Comparison of ENCODE assay signal across 1 cellular context in the genomic region with DNA sequence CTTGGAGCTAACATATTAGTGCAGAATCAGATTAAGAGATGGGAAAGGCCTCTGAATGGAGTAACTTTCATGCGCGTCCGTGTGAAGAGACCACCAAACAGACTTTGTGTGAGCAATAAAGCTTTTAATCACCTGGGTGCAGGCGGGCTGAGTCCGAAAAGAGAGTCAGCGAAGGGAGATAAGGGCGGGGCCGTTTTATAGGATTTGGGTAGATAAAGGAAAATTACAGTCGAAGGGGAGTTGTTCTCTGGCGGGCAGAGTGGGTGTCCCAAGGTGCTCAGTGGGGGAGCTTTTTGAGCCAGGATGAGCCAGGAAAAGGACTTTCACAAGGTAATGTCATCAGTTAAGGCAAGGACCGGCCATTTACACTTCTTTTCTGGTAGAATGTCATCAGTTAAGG.
TF ChIP-seq lines count a peak whose summit lies in the region.

No MANE protein-coding gene starts in this region.

TF ChIP-seq in WTC11, 78 proteins besides CTCF, POLR2A, EP300 and RAD21:
- TF ChIP-seq ZNF121 (CRISPR knock-in tag; IDR thresholded peaks at IDR 0.05), result 0 out of 2 replicates have a peak, but pooled peaks have one; percentile 42
